ENCODE assay signal across 17 cellular contexts in the genomic region with DNA sequence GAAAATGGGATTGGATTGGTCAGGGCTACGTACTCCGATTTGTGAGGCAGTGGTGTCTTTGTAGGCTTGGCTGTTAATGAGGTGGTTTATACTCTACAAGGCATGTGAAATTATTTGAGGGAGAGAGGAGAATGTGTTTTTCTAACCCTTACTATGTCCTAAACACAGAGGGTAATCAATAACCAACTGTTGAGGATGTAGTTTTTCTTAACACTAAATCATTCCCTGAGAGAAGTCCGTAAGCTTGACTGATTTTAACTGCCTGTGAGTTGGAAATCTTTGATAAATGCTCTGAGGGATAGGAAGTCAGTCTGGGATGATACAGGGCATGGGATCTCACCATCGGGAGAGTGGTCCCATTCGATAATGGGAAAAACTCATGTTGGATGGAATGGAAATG.
"Had no signal": no experiment of that assay in that cellular context is flagged by ENCODE, and none has a peak within 500 bp of the region (broad histone marks: within the 10 kb centered on the region; RNA-seq: fewer than 3 reads in every experiment).

No MANE protein-coding gene starts in this region.

- H3K4me1 Mint-ChIP-seq: T-helper 17 cell had no signal

- H3K36me3 ChIP-seq: adrenal gland, right atrium auricular region, SJCRH30, thoracic aorta had no signal

- H3K36me3 Mint-ChIP-seq: activated CD4-positive, alpha-beta memory T cell treated with anti-CD3 and anti-CD28 coated beads for 36 hours; activated naive CD4-positive, alpha-beta T cell treated with anti-CD3 and anti-CD28 coated beads, Interleukin-2, amount 50 U/mL, for 72 hours had no signal

- H3K4me3 ChIP-seq: adrenal gland, right atrium auricular region, SJCRH30 had no signal

- H3K9me3 ChIP-seq: adrenal gland, right atrium auricular region, thoracic aorta had no signal

- H3K27me3 Mint-ChIP-seq: dendritic cell treated with granulocyte-macrophage colony-stimulating factor and Interleukin-4, amounts not matched to agents 40 ng/mL and 50 ng/mL, for 4 days; progenitor cell of endocrine pancreas had no signal

- ATAC-seq: activated naive CD4-positive, alpha-beta T cell treated with anti-CD3 and anti-CD28 coated beads, Interleukin-2, amount 50 U/mL, for 72 hours; effector memory CD8-positive, alpha-beta T cell; stimulated activated naive CD8-positive, alpha-beta T cell treated with anti-CD3 and anti-CD28 coated beads, Interleukin-15, Interleukin-2, amounts not matched to agents 100 U/mL and 50 U/mL, for 24 hours; T-helper 17 cell had no signal

- H3K9me3 Mint-ChIP-seq: activated CD4-positive, alpha-beta memory T cell treated with anti-CD3 and anti-CD28 coated beads for 36 hours; activated naive CD4-positive, alpha-beta T cell treated with anti-CD3 and anti-CD28 coated beads, Interleukin-2, amount 50 U/mL, for 72 hours; activated T-helper 1 cell treated with anti-CD3 and anti-CD28 coated beads, Interleukin-12 subunit alpha, Interleukin-12 subunit beta, Interleukin-2, Interleukin-4 antibody, amounts not matched to agents 30 ng/mL and 10 ng/mL and 1 ng/mL, durations not matched to agents 14 hours and 24 hours and 36 hours; dendritic cell treated with granulocyte-macrophage colony-stimulating factor and Interleukin-4, amounts not matched to agents 40 ng/mL and 50 ng/mL, for 4 days; effector memory CD8-positive, alpha-beta T cell; neural crest cell had no signal

- H3K27ac Mint-ChIP-seq: activated CD4-positive, alpha-beta memory T cell treated with anti-CD3 and anti-CD28 coated beads for 36 hours; activated naive CD4-positive, alpha-beta T cell treated with anti-CD3 and anti-CD28 coated beads, Interleukin-2, amount 50 U/mL, for 72 hours; activated T-helper 1 cell treated with anti-CD3 and anti-CD28 coated beads, Interleukin-12 subunit alpha, Interleukin-12 subunit beta, Interleukin-2, Interleukin-4 antibody, amounts not matched to agents 30 ng/mL and 10 ng/mL and 1 ng/mL, durations not matched to agents 14 hours and 24 hours and 36 hours; dendritic cell treated with granulocyte-macrophage colony-stimulating factor and Interleukin-4, amounts not matched to agents 40 ng/mL and 50 ng/mL, for 4 days; effector memory CD8-positive, alpha-beta T cell; T-helper 17 cell had no signal

- H3K27ac ChIP-seq: adrenal gland, SJCRH30 had no signal

- H3K27me3 ChIP-seq: adrenal gland, right atrium auricular region, SJCRH30 had no signal

- DNase-seq: activated CD4-positive, alpha-beta memory T cell treated with anti-CD3 and anti-CD28 coated beads for 36 hours; activated gamma-delta T cell treated with Interleukin-2 at 50 U/mL for 16 hours; activated T-cell treated with anti-CD3 and anti-CD28 coated beads for 4 hours; adrenal gland; effector memory CD8-positive, alpha-beta T cell; kidney; SJCRH30; stimulated activated CD4-positive, alpha-beta T cell treated with anti-CD3 and anti-CD28 coated beads, Interleukin-2, amount 100 ng/mL, for 24 hours; stimulated activated naive CD8-positive, alpha-beta T cell treated with anti-CD3 and anti-CD28 coated beads, Interleukin-15, Interleukin-2, amounts not matched to agents 100 U/mL and 50 U/mL, for 24 hours; T-helper 17 cell had no signal

- H3K4me1 ChIP-seq: adrenal gland, SJCRH30 had no signal

- H3K4me3 Mint-ChIP-seq: activated CD4-positive, alpha-beta memory T cell treated with anti-CD3 and anti-CD28 coated beads for 36 hours; activated T-helper 1 cell treated with anti-CD3 and anti-CD28 coated beads, Interleukin-12 subunit alpha, Interleukin-12 subunit beta, Interleukin-2, Interleukin-4 antibody, amounts not matched to agents 30 ng/mL and 10 ng/mL and 1 ng/mL, durations not matched to agents 14 hours and 24 hours and 36 hours; dendritic cell treated with granulocyte-macrophage colony-stimulating factor and Interleukin-4, amounts not matched to agents 40 ng/mL and 50 ng/mL, for 4 days; effector memory CD8-positive, alpha-beta T cell; neural crest cell; T-helper 17 cell had no signal
